Comparison of ENCODE assay signal across 1 cellular context in the genomic region with DNA sequence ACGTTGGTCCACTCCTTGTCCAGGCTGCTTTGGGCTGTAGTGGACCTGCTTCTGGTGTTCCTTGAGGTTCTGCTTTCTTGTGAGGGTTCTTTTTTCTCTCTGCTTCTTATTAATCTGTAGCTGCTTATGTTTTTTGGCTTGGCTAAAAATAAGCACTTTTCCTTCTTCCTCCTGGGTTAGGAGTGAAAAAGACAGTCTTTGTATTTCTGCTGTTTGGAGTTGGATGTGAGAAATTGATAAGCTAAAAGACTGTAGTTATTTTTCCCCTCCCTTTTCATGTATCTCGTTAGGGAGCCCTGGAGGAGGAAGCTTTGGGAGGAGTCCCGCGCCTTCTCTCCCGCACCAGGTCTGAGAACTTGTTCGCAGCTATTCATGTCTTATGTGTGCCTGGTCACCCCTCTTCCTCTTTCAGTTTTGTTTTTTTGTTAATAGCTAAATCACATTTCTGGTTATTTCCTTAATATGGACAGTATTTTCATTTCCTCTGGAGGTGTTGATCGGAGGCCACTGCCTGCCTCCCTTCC.
A peak's percentile ranks its signal among the peaks of the same experiment; 100 is the strongest.
TF ChIP-seq lines count a peak whose summit lies in the region.

No MANE protein-coding gene starts in this region.

TF ChIP-seq in GM12878, 131 proteins besides CTCF, POLR2A, EP300 and RAD21 (continued from another document and continues in another):
- TF ChIP-seq, protein P1, sequence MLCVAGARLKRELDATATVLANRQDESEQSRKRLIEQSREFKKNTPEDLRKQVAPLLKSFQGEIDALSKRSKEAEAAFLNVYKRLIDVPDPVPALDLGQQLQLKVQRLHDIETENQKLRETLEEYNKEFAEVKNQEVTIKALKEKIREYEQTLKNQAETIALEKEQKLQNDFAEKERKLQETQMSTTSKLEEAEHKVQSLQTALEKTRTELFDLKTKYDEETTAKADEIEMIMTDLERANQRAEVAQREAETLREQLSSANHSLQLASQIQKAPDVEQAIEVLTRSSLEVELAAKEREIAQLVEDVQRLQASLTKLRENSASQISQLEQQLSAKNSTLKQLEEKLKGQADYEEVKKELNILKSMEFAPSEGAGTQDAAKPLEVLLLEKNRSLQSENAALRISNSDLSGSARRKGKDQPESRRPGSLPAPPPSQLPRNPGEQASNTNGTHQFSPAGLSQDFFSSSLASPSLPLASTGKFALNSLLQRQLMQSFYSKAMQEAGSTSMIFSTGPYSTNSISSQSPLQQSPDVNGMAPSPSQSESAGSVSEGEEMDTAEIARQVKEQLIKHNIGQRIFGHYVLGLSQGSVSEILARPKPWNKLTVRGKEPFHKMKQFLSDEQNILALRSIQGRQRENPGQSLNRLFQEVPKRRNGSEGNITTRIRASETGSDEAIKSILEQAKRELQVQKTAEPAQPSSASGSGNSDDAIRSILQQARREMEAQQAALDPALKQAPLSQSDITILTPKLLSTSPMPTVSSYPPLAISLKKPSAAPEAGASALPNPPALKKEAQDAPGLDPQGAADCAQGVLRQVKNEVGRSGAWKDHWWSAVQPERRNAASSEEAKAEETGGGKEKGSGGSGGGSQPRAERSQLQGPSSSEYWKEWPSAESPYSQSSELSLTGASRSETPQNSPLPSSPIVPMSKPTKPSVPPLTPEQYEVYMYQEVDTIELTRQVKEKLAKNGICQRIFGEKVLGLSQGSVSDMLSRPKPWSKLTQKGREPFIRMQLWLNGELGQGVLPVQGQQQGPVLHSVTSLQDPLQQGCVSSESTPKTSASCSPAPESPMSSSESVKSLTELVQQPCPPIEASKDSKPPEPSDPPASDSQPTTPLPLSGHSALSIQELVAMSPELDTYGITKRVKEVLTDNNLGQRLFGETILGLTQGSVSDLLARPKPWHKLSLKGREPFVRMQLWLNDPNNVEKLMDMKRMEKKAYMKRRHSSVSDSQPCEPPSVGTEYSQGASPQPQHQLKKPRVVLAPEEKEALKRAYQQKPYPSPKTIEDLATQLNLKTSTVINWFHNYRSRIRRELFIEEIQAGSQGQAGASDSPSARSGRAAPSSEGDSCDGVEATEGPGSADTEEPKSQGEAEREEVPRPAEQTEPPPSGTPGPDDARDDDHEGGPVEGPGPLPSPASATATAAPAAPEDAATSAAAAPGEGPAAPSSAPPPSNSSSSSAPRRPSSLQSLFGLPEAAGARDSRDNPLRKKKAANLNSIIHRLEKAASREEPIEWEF (IDR thresholded peaks at IDR 0.05; ENCODE audit: insufficient replicate concordance, low read depth, low read length) = no peak
- no peak for TF ChIP-seq TCF12 (IDR thresholded peaks at IDR 0.05; ENCODE audit: low read depth, low read length)
- TF ChIP-seq, protein P2, sequence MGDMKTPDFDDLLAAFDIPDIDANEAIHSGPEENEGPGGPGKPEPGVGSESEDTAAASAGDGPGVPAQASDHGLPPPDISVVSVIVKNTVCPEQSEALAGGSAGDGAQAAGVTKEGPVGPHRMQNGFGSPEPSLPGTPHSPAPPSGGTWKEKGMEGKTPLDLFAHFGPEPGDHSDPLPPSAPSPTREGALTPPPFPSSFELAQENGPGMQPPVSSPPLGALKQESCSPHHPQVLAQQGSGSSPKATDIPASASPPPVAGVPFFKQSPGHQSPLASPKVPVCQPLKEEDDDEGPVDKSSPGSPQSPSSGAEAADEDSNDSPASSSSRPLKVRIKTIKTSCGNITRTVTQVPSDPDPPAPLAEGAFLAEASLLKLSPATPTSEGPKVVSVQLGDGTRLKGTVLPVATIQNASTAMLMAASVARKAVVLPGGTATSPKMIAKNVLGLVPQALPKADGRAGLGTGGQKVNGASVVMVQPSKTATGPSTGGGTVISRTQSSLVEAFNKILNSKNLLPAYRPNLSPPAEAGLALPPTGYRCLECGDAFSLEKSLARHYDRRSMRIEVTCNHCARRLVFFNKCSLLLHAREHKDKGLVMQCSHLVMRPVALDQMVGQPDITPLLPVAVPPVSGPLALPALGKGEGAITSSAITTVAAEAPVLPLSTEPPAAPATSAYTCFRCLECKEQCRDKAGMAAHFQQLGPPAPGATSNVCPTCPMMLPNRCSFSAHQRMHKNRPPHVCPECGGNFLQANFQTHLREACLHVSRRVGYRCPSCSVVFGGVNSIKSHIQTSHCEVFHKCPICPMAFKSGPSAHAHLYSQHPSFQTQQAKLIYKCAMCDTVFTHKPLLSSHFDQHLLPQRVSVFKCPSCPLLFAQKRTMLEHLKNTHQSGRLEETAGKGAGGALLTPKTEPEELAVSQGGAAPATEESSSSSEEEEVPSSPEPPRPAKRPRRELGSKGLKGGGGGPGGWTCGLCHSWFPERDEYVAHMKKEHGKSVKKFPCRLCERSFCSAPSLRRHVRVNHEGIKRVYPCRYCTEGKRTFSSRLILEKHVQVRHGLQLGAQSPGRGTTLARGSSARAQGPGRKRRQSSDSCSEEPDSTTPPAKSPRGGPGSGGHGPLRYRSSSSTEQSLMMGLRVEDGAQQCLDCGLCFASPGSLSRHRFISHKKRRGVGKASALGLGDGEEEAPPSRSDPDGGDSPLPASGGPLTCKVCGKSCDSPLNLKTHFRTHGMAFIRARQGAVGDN (IDR thresholded peaks at IDR 0.05) = no peak
- no peak for TF ChIP-seq ZNF274 (IDR thresholded peaks at IDR 0.05; ENCODE audit: insufficient read depth, insufficient read length)
- TF ChIP-seq HDGF (IDR thresholded peaks at IDR 0.05) = no peak
- TF ChIP-seq SIN3A (IDR thresholded peaks at IDR 0.05; ENCODE audit: low read depth, low read length) = no peak
- TF ChIP-seq HCFC1 (IDR thresholded peaks at IDR 0.05; ENCODE audit: low read length) = no peak
- TF ChIP-seq PML (IDR thresholded peaks at IDR 0.05; ENCODE audit: low read length) = no peak
- no peak for TF ChIP-seq JUNB (IDR thresholded peaks at IDR 0.05)
- TF ChIP-seq SMAD1 (IDR thresholded peaks at IDR 0.05; ENCODE audit: low read depth, partially characterized antibody) = no peak
- no peak for TF ChIP-seq BRCA1 (IDR thresholded peaks at IDR 0.05; ENCODE audit: low read depth, low read length)
- TF ChIP-seq, protein P3, sequence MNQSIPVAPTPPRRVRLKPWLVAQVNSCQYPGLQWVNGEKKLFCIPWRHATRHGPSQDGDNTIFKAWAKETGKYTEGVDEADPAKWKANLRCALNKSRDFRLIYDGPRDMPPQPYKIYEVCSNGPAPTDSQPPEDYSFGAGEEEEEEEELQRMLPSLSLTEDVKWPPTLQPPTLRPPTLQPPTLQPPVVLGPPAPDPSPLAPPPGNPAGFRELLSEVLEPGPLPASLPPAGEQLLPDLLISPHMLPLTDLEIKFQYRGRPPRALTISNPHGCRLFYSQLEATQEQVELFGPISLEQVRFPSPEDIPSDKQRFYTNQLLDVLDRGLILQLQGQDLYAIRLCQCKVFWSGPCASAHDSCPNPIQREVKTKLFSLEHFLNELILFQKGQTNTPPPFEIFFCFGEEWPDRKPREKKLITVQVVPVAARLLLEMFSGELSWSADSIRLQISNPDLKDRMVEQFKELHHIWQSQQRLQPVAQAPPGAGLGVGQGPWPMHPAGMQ (IDR thresholded peaks at IDR 0.05; ENCODE audit: borderline replicate concordance) = no peak
- TF ChIP-seq SPI1 (IDR thresholded peaks at IDR 0.05; ENCODE audit: borderline replicate concordance, insufficient read depth, low read depth, low read length) = peak; percentile 71; the same call in 1 of the 2 replicates
- no peak for TF ChIP-seq TCF7 (IDR thresholded peaks at IDR 0.05; ENCODE audit: borderline replicate concordance)
- no peak for TF ChIP-seq GABPA (IDR thresholded peaks at IDR 0.05; ENCODE audit: low read depth)
- TF ChIP-seq ZNF207 (IDR thresholded peaks at IDR 0.05; ENCODE audit: borderline replicate concordance) = no peak
- TF ChIP-seq SREBF2 (IDR thresholded peaks at IDR 0.05; ENCODE audit: low read length) = no peak
- TF ChIP-seq ZSCAN29 (IDR thresholded peaks at IDR 0.05) = no peak
- peak; percentile 45; a peak in 2 of 4 replicates for TF ChIP-seq BHLHE40 (IDR thresholded peaks at IDR 0.05; ENCODE audit: borderline replicate concordance in 1 of 2, low read depth in 2 of 2, low read length in 1 of 2)
- no peak for TF ChIP-seq BACH1 (IDR thresholded peaks at IDR 0.05; ENCODE audit: borderline replicate concordance)
- TF ChIP-seq YBX1 (IDR thresholded peaks at IDR 0.05) = no peak
- TF ChIP-seq IKZF2 (IDR thresholded peaks at IDR 0.05) = peak; percentile 59 to 68; a peak in 3 of 4 replicates
- TF ChIP-seq NFYA (IDR thresholded peaks at IDR 0.05; ENCODE audit: borderline replicate concordance, low read depth, low read length) = no peak
- no peak for TF ChIP-seq ZNF622 (IDR thresholded peaks at IDR 0.05)
- TF ChIP-seq CBX3 (IDR thresholded peaks at IDR 0.05; ENCODE audit: borderline replicate concordance, low read depth) = no peak
- TF ChIP-seq SP1 (IDR thresholded peaks at IDR 0.05; ENCODE audit: low read depth, low read length) = no peak
- TF ChIP-seq, protein P4, sequence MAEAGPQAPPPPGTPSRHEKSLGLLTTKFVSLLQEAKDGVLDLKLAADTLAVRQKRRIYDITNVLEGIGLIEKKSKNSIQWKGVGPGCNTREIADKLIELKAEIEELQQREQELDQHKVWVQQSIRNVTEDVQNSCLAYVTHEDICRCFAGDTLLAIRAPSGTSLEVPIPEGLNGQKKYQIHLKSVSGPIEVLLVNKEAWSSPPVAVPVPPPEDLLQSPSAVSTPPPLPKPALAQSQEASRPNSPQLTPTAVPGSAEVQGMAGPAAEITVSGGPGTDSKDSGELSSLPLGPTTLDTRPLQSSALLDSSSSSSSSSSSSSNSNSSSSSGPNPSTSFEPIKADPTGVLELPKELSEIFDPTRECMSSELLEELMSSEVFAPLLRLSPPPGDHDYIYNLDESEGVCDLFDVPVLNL (IDR thresholded peaks at IDR 0.05; ENCODE audit: low read depth, low read length) = no peak
- no peak for TF ChIP-seq KLF5 (IDR thresholded peaks at IDR 0.05; ENCODE audit: partially characterized antibody)
- no peak for TF ChIP-seq MTA3 (IDR thresholded peaks at IDR 0.05; ENCODE audit: borderline replicate concordance, low read length)
- no peak for TF ChIP-seq NR2F1 (conservative IDR thresholded peaks at IDR 0.05)
- TF ChIP-seq RB1 (IDR thresholded peaks at IDR 0.05; ENCODE audit: borderline replicate concordance) = no peak
- TF ChIP-seq SMAD5 (IDR thresholded peaks at IDR 0.05; ENCODE audit: low read depth) = no peak
- TF ChIP-seq TARDBP (IDR thresholded peaks at IDR 0.05; ENCODE audit: borderline replicate concordance) = no peak
- TF ChIP-seq MYB (IDR thresholded peaks at IDR 0.05; ENCODE audit: borderline replicate concordance, low read depth, low read length) = no peak
- TF ChIP-seq, protein P5, sequence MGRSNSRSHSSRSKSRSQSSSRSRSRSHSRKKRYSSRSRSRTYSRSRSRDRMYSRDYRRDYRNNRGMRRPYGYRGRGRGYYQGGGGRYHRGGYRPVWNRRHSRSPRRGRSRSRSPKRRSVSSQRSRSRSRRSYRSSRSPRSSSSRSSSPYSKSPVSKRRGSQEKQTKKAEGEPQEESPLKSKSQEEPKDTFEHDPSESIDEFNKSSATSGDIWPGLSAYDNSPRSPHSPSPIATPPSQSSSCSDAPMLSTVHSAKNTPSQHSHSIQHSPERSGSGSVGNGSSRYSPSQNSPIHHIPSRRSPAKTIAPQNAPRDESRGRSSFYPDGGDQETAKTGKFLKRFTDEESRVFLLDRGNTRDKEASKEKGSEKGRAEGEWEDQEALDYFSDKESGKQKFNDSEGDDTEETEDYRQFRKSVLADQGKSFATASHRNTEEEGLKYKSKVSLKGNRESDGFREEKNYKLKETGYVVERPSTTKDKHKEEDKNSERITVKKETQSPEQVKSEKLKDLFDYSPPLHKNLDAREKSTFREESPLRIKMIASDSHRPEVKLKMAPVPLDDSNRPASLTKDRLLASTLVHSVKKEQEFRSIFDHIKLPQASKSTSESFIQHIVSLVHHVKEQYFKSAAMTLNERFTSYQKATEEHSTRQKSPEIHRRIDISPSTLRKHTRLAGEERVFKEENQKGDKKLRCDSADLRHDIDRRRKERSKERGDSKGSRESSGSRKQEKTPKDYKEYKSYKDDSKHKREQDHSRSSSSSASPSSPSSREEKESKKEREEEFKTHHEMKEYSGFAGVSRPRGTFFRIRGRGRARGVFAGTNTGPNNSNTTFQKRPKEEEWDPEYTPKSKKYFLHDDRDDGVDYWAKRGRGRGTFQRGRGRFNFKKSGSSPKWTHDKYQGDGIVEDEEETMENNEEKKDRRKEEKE (IDR thresholded peaks at IDR 0.05) = no peak
- TF ChIP-seq POLR2AphosphoS5 (IDR thresholded peaks at IDR 0.05; ENCODE audit: low read length) = no peak
- TF ChIP-seq, protein P6, sequence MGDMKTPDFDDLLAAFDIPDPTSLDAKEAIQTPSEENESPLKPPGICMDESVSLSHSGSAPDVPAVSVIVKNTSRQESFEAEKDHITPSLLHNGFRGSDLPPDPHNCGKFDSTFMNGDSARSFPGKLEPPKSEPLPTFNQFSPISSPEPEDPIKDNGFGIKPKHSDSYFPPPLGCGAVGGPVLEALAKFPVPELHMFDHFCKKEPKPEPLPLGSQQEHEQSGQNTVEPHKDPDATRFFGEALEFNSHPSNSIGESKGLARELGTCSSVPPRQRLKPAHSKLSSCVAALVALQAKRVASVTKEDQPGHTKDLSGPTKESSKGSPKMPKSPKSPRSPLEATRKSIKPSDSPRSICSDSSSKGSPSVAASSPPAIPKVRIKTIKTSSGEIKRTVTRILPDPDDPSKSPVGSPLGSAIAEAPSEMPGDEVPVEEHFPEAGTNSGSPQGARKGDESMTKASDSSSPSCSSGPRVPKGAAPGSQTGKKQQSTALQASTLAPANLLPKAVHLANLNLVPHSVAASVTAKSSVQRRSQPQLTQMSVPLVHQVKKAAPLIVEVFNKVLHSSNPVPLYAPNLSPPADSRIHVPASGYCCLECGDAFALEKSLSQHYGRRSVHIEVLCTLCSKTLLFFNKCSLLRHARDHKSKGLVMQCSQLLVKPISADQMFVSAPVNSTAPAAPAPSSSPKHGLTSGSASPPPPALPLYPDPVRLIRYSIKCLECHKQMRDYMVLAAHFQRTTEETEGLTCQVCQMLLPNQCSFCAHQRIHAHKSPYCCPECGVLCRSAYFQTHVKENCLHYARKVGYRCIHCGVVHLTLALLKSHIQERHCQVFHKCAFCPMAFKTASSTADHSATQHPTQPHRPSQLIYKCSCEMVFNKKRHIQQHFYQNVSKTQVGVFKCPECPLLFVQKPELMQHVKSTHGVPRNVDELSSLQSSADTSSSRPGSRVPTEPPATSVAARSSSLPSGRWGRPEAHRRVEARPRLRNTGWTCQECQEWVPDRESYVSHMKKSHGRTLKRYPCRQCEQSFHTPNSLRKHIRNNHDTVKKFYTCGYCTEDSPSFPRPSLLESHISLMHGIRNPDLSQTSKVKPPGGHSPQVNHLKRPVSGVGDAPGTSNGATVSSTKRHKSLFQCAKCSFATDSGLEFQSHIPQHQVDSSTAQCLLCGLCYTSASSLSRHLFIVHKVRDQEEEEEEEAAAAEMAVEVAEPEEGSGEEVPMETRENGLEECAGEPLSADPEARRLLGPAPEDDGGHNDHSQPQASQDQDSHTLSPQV (IDR thresholded peaks at IDR 0.05) = no peak
- TF ChIP-seq, protein P7, sequence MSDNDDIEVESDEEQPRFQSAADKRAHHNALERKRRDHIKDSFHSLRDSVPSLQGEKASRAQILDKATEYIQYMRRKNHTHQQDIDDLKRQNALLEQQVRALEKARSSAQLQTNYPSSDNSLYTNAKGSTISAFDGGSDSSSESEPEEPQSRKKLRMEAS (IDR thresholded peaks at IDR 0.05; ENCODE audit: low read depth, low read length) = 0 out of 2 replicates have a peak, but pooled peaks have one; percentile 26
- TF ChIP-seq, protein P8, sequence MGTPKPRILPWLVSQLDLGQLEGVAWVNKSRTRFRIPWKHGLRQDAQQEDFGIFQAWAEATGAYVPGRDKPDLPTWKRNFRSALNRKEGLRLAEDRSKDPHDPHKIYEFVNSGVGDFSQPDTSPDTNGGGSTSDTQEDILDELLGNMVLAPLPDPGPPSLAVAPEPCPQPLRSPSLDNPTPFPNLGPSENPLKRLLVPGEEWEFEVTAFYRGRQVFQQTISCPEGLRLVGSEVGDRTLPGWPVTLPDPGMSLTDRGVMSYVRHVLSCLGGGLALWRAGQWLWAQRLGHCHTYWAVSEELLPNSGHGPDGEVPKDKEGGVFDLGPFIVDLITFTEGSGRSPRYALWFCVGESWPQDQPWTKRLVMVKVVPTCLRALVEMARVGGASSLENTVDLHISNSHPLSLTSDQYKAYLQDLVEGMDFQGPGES (IDR thresholded peaks at IDR 0.05) = no peak
- TF ChIP-seq ETV6 (conservative IDR thresholded peaks at IDR 0.05 in 1 of 2, IDR thresholded peaks at IDR 0.05 in 1 of 2; ENCODE audit: borderline replicate concordance in 1 of 2, low read depth in 1 of 2) = peak in 1 of 2 experiments; percentile 83; a peak in 2 of 4 replicates
- no peak for TF ChIP-seq PAX8 (IDR thresholded peaks at IDR 0.05)
